Comparison of ENCODE assay signal across 20 cellular contexts in the genomic region with DNA sequence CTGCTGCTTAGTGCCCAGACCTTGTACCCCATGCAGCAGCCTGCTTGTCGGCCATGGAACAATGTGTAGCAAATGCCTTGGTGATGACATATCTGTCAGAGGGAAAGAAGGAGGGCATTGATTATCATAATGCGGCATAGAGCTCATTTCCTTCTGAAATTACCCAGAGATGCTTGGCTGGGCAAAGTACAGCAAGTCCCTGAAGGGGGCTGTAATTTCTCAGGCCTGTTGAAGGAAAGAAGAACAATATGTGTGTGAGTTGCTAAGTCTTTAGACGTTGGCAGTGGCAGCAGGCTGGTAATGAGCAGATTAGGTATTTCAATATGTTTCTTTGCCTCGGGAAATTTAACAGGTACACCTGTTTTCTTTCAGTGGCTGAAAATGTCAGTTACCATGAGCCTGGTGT.
A peak's percentile ranks its signal among the peaks of the same experiment; 100 is the strongest.
DNase-seq lines count a peak whose midpoint lies in the region; ATAC-seq lines count a peak whose summit lies in the region.
"Had no signal": no experiment of that assay in that cellular context is flagged by ENCODE, and none has a peak within 500 bp of the region (broad histone marks: within the 10 kb centered on the region; RNA-seq: fewer than 3 reads in every experiment).

No MANE protein-coding gene starts in this region.

- H3K4me3 Mint-ChIP-seq in CD4-positive, CD25-positive, alpha-beta regulatory T cell, result no peak overlapping the region
- H3K4me3 Mint-ChIP-seq: activated CD4-positive, alpha-beta T cell treated with anti-CD3 and anti-CD28 coated beads, Interleukin-2, amount 10 ng/mL, durations not matched to agents 7 days and 5 days; stimulated activated naive CD8-positive, alpha-beta T cell treated with anti-CD3 and anti-CD28 coated beads, Interleukin-15, amount 100 ng/mL, for 72 hours had no signal

- H3K9me3 ChIP-seq in CD4-positive, CD25-positive, alpha-beta regulatory T cell (ENCODE audit: control insufficient read depth in 2 of 2, low read length in 2 of 2), result no peaks in the 10 kb centered on the region
- H3K9me3 ChIP-seq: breast epithelium, psoas muscle, SJCRH30 had no signal

- H3K27ac Mint-ChIP-seq in CD4-positive, CD25-positive, alpha-beta regulatory T cell, result peak overlapping the region in 2 of 3 donors; percentile 28 to 48
- H3K27ac Mint-ChIP-seq: activated CD4-positive, alpha-beta T cell treated with anti-CD3 and anti-CD28 coated beads, Interleukin-2, amount 10 ng/mL, durations not matched to agents 7 days and 5 days; stimulated activated naive CD8-positive, alpha-beta T cell treated with anti-CD3 and anti-CD28 coated beads, Interleukin-15, amount 100 ng/mL, for 72 hours had no signal

- ATAC-seq in CD4-positive, CD25-positive, alpha-beta regulatory T cell (ENCODE audit: low read depth in 2 of 2), result no peak
- no peak for ATAC-seq in HG03378 (IDR thresholded peaks at IDR 0.05; ENCODE audit: unreplicated experiment)
- ATAC-seq in HG03354 (IDR thresholded peaks at IDR 0.05; ENCODE audit: poor library complexity, severe bottlenecking, unreplicated experiment), result no peak
- ATAC-seq: psoas muscle; stimulated activated naive CD8-positive, alpha-beta T cell treated with anti-CD3 and anti-CD28 coated beads, Interleukin-15, amount 100 ng/mL, for 72 hours had no signal

- H3K27ac ChIP-seq in CD4-positive, CD25-positive, alpha-beta regulatory T cell (ENCODE audit: insufficient read depth, low read length, poor library complexity, severe bottlenecking), result no peak overlapping the region
- peak overlapping the region; percentile 63 for H3K27ac ChIP-seq in rectal smooth muscle tissue (ENCODE audit: low read depth, low read length)
- H3K27ac ChIP-seq: psoas muscle, SJCRH30 had no signal

- no peak overlapping the region for H3K4me3 ChIP-seq in CD4-positive, CD25-positive, alpha-beta regulatory T cell (ENCODE audit: low read depth, low read length)
- no peak overlapping the region for H3K4me3 ChIP-seq in rectal smooth muscle tissue (ENCODE audit: low read length)
- H3K4me3 ChIP-seq: breast epithelium, psoas muscle, SJCRH30 had no signal

- peaks cover 5% of the 10 kb centered on the region for H3K36me3 Mint-ChIP-seq in CD4-positive, CD25-positive, alpha-beta regulatory T cell

- peaks cover 0 to 1% (median 0%) of the 10 kb centered on the region in 7 donors for H3K9me3 Mint-ChIP-seq in CD4-positive, CD25-positive, alpha-beta regulatory T cell

- no peaks in the 10 kb centered on the region for H3K36me3 ChIP-seq in CD4-positive, CD25-positive, alpha-beta regulatory T cell (ENCODE audit: control insufficient read depth, insufficient read depth, low read length)
- H3K36me3 ChIP-seq in rectal smooth muscle tissue (ENCODE audit: control insufficient read depth, insufficient read depth, low read length), result no peaks in the 10 kb centered on the region
- H3K36me3 ChIP-seq: breast epithelium, SJCRH30 had no signal

- no peak overlapping the region for H3K9ac ChIP-seq in rectal smooth muscle tissue (ENCODE audit: low read length)

- H3K27me3 ChIP-seq in CD4-positive, CD25-positive, alpha-beta regulatory T cell (ENCODE audit: control insufficient read depth, insufficient read depth, low read length), result no peaks in the 10 kb centered on the region
- no peaks in the 10 kb centered on the region for H3K27me3 ChIP-seq in rectal smooth muscle tissue (ENCODE audit: control insufficient read depth, insufficient read depth, low read length)
- H3K27me3 ChIP-seq: breast epithelium, SJCRH30 had no signal

- H3K27me3 Mint-ChIP-seq in CD4-positive, CD25-positive, alpha-beta regulatory T cell, result no peaks in the 10 kb centered on the region
- H3K27me3 Mint-ChIP-seq: activated CD4-positive, alpha-beta T cell treated with anti-CD3 and anti-CD28 coated beads, Interleukin-2, amount 10 ng/mL, durations not matched to agents 7 days and 5 days; stimulated activated naive CD8-positive, alpha-beta T cell treated with anti-CD3 and anti-CD28 coated beads, Interleukin-15, amount 100 ng/mL, for 72 hours had no signal

- no peak for DNase-seq in CD4-positive, CD25-positive, alpha-beta regulatory T cell
- DNase-seq in SK-N-DZ (ENCODE audit: low spot score) (peak; percentile 37), globus pallidus (ENCODE audit: low spot score) (peak; percentile 42), middle frontal gyrus (ENCODE audit: extremely low spot score, low spot score) (no peak), T-helper 1 cell (no peak)
- DNase-seq: activated CD4-positive, alpha-beta T cell treated with anti-CD3 and anti-CD28 coated beads, Interleukin-2, amount 10 ng/mL, durations not matched to agents 7 days and 5 days; activated naive CD4-positive, alpha-beta T cell treated with anti-CD3 and anti-CD28 coated beads, Interleukin-2, amount 50 U/mL, for 16 hours; COR-L47; GF-D8; Karpas-422; left colon; NCI-H187; NCI-H510A treated with DMSO at 0.1 percent for 48 hours; psoas muscle; SJCRH30; stimulated activated naive CD8-positive, alpha-beta T cell treated with anti-CD3 and anti-CD28 coated beads, Interleukin-15, amount 100 ng/mL, for 72 hours had no signal

- peaks cover 6 to 23% (median 14%) of the 10 kb centered on the region in 4 donors for H3K4me1 Mint-ChIP-seq in CD4-positive, CD25-positive, alpha-beta regulatory T cell

- H3K4me1 ChIP-seq in CD4-positive, CD25-positive, alpha-beta regulatory T cell (ENCODE audit: control insufficient read depth, insufficient read depth, low read length, poor library complexity, severe bottlenecking), result peaks cover 4% of the 10 kb centered on the region
- H3K4me1 ChIP-seq in rectal smooth muscle tissue (ENCODE audit: control insufficient read depth, insufficient read depth, low read length), result peaks cover 17% of the 10 kb centered on the region

Comparison
In these comparisons a context has a peak if more than half of its experiments do, and no peak if none do; other contexts are left out.
1. DNase-seq: peak in SK-N-DZ (single experiment) and globus pallidus (single experiment); none in CD4-positive, CD25-positive, alpha-beta regulatory T cell (0 of 3), middle frontal gyrus (single experiment) and T-helper 1 cell (0 of 5).